ENCODE assay signal across 1 cellular context in the genomic region with DNA sequence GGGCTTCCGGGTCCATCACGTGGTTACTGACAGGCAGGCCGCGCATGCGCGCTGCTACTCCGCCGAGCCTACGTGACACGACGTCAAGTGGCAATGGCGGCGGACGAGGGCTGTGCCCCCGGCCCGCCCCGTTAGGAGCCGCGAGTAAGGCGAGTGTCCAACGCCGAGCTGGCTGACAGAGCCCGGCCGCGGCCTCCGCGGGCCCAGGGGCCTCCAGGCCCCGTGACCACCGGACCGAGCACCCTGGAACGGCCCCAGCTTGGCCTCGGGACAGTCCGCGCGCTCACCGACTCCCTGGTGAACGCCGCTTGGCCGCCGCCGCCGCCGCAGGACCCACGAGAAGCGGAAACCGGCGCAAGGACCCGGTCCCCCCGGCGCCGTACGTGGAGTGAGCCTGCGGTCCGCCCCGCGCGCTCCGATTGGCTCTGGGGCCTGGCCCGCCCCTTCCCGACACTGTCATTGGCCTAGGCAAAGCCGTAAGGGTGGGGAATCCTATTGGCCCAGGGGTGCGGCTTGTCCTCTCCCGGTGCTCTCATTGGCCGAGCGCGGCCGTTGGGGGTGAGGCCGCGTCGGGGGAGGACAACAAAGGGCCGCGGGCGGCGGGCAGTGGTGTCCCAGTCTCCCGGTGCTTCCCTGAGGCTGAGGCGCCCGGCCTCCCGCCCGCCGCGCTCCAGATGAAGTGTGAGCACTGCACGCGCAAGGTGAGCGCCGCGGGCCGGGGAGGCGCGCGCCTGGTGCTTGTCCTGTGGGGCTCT.
TF ChIP-seq lines count a peak whose summit lies in the region.

A gene (plus strand): TSS at position 612 of the 755 bp plus-strand sequence. CDS start 63 bp downstream, at position 675.

TF ChIP-seq in K562, 482 proteins besides CTCF, POLR2A, EP300 and RAD21 (continued from another document and continues in another):
- TF ChIP-seq NR4A1 (CRISPR knock-in tag; IDR thresholded peaks at IDR 0.05) (peak; percentile 87; the same call in 1 of the 2 replicates), NR4A1 (tag; IDR thresholded peaks at IDR 0.05) (no peak), POLR2AphosphoS5 (IDR thresholded peaks at IDR 0.05; ENCODE audit: control insufficient read depth, insufficient read depth, low read depth, low read length) (peak; percentile 83), NEUROD1 (IDR thresholded peaks at IDR 0.05; ENCODE audit: borderline replicate concordance, low read depth, low read length, partially characterized antibody) (peak; percentile 97), MAFG (tag; conservative IDR thresholded peaks at IDR 0.05) (no peak), NR1H2 (CRISPR knock-in tag; IDR thresholded peaks at IDR 0.05) (no peak; the same call in 1 of the 2 replicates), MAFK (IDR thresholded peaks at IDR 0.05; ENCODE audit: low read length) (no peak), RBM34 (IDR thresholded peaks at IDR 0.05; ENCODE audit: borderline replicate concordance, insufficient read depth, low read length) (peak; percentile 78; the same call in 1 of the 2 replicates), TCF3 (CRISPR knock-in tag; IDR thresholded peaks at IDR 0.05) (no peak; the same call in 1 of the 2 replicates), ZNF184 (CRISPR knock-in tag; IDR thresholded peaks at IDR 0.05) (no peak), ZSCAN29 (IDR thresholded peaks at IDR 0.05) (no peak), HDAC3 (IDR thresholded peaks at IDR 0.05; ENCODE audit: borderline replicate concordance, partially characterized antibody) (no peak), ZNF316 (IDR thresholded peaks at IDR 0.05) (no peak), ZNF717 (CRISPR knock-in tag; IDR thresholded peaks at IDR 0.05) (no peak), SMARCA5 (IDR thresholded peaks at IDR 0.05) (no peak), YY1 (IDR thresholded peaks at IDR 0.05; ENCODE audit: borderline replicate concordance in 1 of 3, control insufficient read depth in 1 of 3, extremely low read depth in 1 of 3, insufficient read depth in 3 of 3, insufficient read length in 1 of 3, insufficient replicate concordance in 2 of 3, low read depth in 1 of 3, low read length in 2 of 3) (peak; percentile 94 to 99 (median 97)), SRSF9 (IDR thresholded peaks at IDR 0.05; ENCODE audit: borderline replicate concordance, low read depth, low read length) (no peak), ZNF146 (CRISPR knock-in tag; IDR thresholded peaks at IDR 0.05; ENCODE audit: unreplicated experiment) (no peak), PHF20 (IDR thresholded peaks at IDR 0.05; ENCODE audit: partially characterized antibody) (peak; percentile 70), RBM22 (IDR thresholded peaks at IDR 0.05; ENCODE audit: low read depth, low read length, poor library complexity, severe bottlenecking) (peak; percentile 39), ETV5 (CRISPR knock-in tag; IDR thresholded peaks at IDR 0.05; ENCODE audit: low read depth) (peak; percentile 91)
- TF ChIP-seq, protein P1, sequence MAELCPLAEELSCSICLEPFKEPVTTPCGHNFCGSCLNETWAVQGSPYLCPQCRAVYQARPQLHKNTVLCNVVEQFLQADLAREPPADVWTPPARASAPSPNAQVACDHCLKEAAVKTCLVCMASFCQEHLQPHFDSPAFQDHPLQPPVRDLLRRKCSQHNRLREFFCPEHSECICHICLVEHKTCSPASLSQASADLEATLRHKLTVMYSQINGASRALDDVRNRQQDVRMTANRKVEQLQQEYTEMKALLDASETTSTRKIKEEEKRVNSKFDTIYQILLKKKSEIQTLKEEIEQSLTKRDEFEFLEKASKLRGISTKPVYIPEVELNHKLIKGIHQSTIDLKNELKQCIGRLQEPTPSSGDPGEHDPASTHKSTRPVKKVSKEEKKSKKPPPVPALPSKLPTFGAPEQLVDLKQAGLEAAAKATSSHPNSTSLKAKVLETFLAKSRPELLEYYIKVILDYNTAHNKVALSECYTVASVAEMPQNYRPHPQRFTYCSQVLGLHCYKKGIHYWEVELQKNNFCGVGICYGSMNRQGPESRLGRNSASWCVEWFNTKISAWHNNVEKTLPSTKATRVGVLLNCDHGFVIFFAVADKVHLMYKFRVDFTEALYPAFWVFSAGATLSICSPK (IDR thresholded peaks at IDR 0.05; ENCODE audit: borderline replicate concordance) = no peak
- TF ChIP-seq, protein P2, sequence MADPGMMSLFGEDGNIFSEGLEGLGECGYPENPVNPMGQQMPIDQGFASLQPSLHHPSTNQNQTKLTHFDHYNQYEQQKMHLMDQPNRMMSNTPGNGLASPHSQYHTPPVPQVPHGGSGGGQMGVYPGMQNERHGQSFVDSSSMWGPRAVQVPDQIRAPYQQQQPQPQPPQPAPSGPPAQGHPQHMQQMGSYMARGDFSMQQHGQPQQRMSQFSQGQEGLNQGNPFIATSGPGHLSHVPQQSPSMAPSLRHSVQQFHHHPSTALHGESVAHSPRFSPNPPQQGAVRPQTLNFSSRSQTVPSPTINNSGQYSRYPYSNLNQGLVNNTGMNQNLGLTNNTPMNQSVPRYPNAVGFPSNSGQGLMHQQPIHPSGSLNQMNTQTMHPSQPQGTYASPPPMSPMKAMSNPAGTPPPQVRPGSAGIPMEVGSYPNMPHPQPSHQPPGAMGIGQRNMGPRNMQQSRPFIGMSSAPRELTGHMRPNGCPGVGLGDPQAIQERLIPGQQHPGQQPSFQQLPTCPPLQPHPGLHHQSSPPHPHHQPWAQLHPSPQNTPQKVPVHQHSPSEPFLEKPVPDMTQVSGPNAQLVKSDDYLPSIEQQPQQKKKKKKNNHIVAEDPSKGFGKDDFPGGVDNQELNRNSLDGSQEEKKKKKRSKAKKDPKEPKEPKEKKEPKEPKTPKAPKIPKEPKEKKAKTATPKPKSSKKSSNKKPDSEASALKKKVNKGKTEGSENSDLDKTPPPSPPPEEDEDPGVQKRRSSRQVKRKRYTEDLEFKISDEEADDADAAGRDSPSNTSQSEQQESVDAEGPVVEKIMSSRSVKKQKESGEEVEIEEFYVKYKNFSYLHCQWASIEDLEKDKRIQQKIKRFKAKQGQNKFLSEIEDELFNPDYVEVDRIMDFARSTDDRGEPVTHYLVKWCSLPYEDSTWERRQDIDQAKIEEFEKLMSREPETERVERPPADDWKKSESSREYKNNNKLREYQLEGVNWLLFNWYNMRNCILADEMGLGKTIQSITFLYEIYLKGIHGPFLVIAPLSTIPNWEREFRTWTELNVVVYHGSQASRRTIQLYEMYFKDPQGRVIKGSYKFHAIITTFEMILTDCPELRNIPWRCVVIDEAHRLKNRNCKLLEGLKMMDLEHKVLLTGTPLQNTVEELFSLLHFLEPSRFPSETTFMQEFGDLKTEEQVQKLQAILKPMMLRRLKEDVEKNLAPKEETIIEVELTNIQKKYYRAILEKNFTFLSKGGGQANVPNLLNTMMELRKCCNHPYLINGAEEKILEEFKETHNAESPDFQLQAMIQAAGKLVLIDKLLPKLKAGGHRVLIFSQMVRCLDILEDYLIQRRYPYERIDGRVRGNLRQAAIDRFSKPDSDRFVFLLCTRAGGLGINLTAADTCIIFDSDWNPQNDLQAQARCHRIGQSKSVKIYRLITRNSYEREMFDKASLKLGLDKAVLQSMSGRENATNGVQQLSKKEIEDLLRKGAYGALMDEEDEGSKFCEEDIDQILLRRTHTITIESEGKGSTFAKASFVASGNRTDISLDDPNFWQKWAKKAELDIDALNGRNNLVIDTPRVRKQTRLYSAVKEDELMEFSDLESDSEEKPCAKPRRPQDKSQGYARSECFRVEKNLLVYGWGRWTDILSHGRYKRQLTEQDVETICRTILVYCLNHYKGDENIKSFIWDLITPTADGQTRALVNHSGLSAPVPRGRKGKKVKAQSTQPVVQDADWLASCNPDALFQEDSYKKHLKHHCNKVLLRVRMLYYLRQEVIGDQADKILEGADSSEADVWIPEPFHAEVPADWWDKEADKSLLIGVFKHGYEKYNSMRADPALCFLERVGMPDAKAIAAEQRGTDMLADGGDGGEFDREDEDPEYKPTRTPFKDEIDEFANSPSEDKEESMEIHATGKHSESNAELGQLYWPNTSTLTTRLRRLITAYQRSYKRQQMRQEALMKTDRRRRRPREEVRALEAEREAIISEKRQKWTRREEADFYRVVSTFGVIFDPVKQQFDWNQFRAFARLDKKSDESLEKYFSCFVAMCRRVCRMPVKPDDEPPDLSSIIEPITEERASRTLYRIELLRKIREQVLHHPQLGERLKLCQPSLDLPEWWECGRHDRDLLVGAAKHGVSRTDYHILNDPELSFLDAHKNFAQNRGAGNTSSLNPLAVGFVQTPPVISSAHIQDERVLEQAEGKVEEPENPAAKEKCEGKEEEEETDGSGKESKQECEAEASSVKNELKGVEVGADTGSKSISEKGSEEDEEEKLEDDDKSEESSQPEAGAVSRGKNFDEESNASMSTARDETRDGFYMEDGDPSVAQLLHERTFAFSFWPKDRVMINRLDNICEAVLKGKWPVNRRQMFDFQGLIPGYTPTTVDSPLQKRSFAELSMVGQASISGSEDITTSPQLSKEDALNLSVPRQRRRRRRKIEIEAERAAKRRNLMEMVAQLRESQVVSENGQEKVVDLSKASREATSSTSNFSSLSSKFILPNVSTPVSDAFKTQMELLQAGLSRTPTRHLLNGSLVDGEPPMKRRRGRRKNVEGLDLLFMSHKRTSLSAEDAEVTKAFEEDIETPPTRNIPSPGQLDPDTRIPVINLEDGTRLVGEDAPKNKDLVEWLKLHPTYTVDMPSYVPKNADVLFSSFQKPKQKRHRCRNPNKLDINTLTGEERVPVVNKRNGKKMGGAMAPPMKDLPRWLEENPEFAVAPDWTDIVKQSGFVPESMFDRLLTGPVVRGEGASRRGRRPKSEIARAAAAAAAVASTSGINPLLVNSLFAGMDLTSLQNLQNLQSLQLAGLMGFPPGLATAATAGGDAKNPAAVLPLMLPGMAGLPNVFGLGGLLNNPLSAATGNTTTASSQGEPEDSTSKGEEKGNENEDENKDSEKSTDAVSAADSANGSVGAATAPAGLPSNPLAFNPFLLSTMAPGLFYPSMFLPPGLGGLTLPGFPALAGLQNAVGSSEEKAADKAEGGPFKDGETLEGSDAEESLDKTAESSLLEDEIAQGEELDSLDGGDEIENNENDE (IDR thresholded peaks at IDR 0.05; ENCODE audit: low read depth, low read length) = no peak
- TF ChIP-seq, protein P3, sequence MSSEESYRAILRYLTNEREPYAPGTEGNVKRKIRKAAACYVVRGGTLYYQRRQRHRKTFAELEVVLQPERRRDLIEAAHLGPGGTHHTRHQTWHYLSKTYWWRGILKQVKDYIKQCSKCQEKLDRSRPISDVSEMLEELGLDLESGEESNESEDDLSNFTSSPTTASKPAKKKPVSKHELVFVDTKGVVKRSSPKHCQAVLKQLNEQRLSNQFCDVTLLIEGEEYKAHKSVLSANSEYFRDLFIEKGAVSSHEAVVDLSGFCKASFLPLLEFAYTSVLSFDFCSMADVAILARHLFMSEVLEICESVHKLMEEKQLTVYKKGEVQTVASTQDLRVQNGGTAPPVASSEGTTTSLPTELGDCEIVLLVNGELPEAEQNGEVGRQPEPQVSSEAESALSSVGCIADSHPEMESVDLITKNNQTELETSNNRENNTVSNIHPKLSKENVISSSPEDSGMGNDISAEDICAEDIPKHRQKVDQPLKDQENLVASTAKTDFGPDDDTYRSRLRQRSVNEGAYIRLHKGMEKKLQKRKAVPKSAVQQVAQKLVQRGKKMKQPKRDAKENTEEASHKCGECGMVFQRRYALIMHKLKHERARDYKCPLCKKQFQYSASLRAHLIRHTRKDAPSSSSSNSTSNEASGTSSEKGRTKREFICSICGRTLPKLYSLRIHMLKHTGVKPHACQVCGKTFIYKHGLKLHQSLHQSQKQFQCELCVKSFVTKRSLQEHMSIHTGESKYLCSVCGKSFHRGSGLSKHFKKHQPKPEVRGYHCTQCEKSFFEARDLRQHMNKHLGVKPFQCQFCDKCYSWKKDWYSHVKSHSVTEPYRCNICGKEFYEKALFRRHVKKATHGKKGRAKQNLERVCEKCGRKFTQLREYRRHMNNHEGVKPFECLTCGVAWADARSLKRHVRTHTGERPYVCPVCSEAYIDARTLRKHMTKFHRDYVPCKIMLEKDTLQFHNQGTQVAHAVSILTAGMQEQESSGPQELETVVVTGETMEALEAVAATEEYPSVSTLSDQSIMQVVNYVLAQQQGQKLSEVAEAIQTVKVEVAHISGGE (CRISPR knock-in tag; IDR thresholded peaks at IDR 0.05) = peak in 1 of 3 experiments; percentile 88; a peak in 2 of 6 replicates
- TF ChIP-seq, protein P4, sequence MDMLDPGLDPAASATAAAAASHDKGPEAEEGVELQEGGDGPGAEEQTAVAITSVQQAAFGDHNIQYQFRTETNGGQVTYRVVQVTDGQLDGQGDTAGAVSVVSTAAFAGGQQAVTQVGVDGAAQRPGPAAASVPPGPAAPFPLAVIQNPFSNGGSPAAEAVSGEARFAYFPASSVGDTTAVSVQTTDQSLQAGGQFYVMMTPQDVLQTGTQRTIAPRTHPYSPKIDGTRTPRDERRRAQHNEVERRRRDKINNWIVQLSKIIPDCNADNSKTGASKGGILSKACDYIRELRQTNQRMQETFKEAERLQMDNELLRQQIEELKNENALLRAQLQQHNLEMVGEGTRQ (CRISPR knock-in tag; IDR thresholded peaks at IDR 0.05) = peak; percentile 98
- TF ChIP-seq, protein P5, sequence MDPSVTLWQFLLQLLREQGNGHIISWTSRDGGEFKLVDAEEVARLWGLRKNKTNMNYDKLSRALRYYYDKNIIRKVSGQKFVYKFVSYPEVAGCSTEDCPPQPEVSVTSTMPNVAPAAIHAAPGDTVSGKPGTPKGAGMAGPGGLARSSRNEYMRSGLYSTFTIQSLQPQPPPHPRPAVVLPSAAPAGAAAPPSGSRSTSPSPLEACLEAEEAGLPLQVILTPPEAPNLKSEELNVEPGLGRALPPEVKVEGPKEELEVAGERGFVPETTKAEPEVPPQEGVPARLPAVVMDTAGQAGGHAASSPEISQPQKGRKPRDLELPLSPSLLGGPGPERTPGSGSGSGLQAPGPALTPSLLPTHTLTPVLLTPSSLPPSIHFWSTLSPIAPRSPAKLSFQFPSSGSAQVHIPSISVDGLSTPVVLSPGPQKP (CRISPR knock-in tag; IDR thresholded peaks at IDR 0.05) = no peak
- TF ChIP-seq, protein P6, sequence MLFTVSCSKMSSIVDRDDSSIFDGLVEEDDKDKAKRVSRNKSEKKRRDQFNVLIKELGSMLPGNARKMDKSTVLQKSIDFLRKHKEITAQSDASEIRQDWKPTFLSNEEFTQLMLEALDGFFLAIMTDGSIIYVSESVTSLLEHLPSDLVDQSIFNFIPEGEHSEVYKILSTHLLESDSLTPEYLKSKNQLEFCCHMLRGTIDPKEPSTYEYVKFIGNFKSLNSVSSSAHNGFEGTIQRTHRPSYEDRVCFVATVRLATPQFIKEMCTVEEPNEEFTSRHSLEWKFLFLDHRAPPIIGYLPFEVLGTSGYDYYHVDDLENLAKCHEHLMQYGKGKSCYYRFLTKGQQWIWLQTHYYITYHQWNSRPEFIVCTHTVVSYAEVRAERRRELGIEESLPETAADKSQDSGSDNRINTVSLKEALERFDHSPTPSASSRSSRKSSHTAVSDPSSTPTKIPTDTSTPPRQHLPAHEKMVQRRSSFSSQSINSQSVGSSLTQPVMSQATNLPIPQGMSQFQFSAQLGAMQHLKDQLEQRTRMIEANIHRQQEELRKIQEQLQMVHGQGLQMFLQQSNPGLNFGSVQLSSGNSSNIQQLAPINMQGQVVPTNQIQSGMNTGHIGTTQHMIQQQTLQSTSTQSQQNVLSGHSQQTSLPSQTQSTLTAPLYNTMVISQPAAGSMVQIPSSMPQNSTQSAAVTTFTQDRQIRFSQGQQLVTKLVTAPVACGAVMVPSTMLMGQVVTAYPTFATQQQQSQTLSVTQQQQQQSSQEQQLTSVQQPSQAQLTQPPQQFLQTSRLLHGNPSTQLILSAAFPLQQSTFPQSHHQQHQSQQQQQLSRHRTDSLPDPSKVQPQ (CRISPR knock-in tag; IDR thresholded peaks at IDR 0.05; ENCODE audit: borderline replicate concordance) = no peak
- TF ChIP-seq, protein P7, sequence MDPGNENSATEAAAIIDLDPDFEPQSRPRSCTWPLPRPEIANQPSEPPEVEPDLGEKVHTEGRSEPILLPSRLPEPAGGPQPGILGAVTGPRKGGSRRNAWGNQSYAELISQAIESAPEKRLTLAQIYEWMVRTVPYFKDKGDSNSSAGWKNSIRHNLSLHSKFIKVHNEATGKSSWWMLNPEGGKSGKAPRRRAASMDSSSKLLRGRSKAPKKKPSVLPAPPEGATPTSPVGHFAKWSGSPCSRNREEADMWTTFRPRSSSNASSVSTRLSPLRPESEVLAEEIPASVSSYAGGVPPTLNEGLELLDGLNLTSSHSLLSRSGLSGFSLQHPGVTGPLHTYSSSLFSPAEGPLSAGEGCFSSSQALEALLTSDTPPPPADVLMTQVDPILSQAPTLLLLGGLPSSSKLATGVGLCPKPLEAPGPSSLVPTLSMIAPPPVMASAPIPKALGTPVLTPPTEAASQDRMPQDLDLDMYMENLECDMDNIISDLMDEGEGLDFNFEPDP (CRISPR knock-in tag; IDR thresholded peaks at IDR 0.05) = no peak
